Comparison of ENCODE assay signal across 8 cellular contexts in the genomic region with DNA sequence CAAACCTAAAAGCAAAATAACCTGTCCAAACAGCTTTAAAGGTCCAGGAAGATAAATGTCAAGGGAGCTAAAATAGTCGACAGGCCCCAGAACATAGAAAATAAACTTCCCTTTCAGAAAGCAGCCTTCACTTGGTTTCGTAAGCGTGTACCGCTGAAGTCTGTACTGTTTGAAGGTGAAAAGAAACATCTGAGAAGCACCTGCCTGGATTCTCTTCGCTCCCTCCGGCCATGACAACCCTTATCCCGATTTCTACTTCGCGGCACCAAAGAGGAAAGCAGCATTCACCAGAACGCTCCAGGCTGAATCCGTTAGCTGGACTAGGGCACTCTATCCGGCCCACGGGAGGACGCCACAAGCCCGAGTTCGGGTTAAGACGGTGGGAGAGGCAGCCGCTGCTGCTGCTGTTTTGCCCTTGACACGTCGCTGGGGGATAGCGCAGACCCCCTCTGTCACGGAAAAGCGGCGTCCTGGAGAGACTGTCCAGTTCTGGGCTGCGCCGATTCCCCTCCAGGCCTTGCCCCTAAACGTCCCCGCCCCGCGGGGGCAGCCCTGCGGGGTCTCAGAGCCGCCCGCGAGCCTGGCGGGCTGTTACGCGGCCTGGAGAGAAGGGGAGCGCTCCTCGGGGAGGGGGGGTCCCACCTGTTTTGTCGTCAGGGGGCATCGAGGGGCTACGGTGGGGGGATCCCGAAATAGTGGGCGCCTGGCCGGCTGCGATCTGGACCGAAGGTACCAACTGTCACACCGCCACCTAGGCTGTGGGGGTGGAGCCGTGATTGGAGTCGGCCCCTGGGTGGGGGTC. TPM values are rescaled to one million over a fixed set of nuclear protein-coding genes. Genes with fewer than 3 reads are reported as not detected.
DNase-seq lines count a peak whose midpoint lies in the region; ATAC-seq and TF ChIP-seq lines count a peak whose summit lies in the region.

No MANE protein-coding gene starts in this region.

- H3K4me3 ChIP-seq in HUES48 (ENCODE audit: low read depth, low read length) = peak overlapping the region; percentile 74
- H3K4me3 ChIP-seq in colonic mucosa = peak overlapping the region; percentile 89

- peak overlapping the region; percentile 11; the same call in 1 of the 2 replicates for H3K27ac Mint-ChIP-seq in WTC11

- H3K27ac ChIP-seq in HUES48 (ENCODE audit: low read depth, low read length) (no peak overlapping the region), colonic mucosa (peak overlapping the region; percentile 100), layer of hippocampus (ENCODE audit: low read depth, low read length) (peak overlapping the region; percentile 98)

- POLR2A ChIA-PET in WTC11 (lab: Charles Lee) = interaction anchor here (0.6 kb wide), 2 partner anchors 59 to 253 kb away, joined by 4 to 5 read pairs; no protein-coding TSS in a partner anchor

- TF ChIP-seq CTCF in WTC11 (IDR thresholded peaks at IDR 0.05) (no peak), colonic mucosa (IDR thresholded peaks at IDR 0.05) (no peak)

- H3K4me3 Mint-ChIP-seq in WTC11 = peak overlapping the region; percentile 78

- ATAC-seq in WTC11 (no peak), GM18498 (IDR thresholded peaks at IDR 0.05; ENCODE audit: unreplicated experiment) (no peak)

- intact Hi-C loops in colonic mucosa (cut with DNase I) = loop anchor here (10.0 kb wide), 1 partner anchor 208 kb away; no protein-coding TSS in a partner anchor

- H3K36me3 Mint-ChIP-seq in WTC11 = no peaks in the 10 kb centered on the region

- H3K4me1 ChIP-seq in HUES48 (ENCODE audit: control insufficient read depth, insufficient read depth, low read length) (peaks cover 67% of the 10 kb centered on the region), colonic mucosa (peaks cover 6% of the 10 kb centered on the region)

- H3K27me3 ChIP-seq in HUES48 (ENCODE audit: control insufficient read depth, insufficient read depth, low read length) = peaks cover 5% of the 10 kb centered on the region; the same call in 1 of the 2 replicates
- H3K27me3 ChIP-seq in colonic mucosa = no peaks in the 10 kb centered on the region
- no peaks in the 10 kb centered on the region for H3K27me3 ChIP-seq in layer of hippocampus (ENCODE audit: control insufficient read depth, insufficient read depth, low read length)

- no peaks in the 10 kb centered on the region for H3K27me3 Mint-ChIP-seq in WTC11 (ENCODE audit: low read depth)

- CTCF ChIA-PET in WTC11 (lab: Charles Lee) = interaction anchor here (0.8 to 1.8 kb wide), 4 partner anchors 10 to 255 kb away, joined by 4 to 6 read pairs (median 5); no protein-coding TSS in a partner anchor

- peaks cover 2% of the 10 kb centered on the region; the same call in 1 of the 2 replicates for H3K9me3 Mint-ChIP-seq in WTC11

- peaks cover 70% of the 10 kb centered on the region for H3K4me1 Mint-ChIP-seq in WTC11

- no peak overlapping the region for H3K9ac ChIP-seq in HUES48 (ENCODE audit: low read depth, low read length)
- H3K9ac ChIP-seq in colonic mucosa (ENCODE audit: low read depth in 2 of 2, low read length in 2 of 2) = peak overlapping the region; percentile 79 to 97

- DNase-seq in C1 segment of cervical spinal cord (lab: John Stamatoyannopoulos, UW) (peak in 10 of 14 donors; percentile 56 to 79 (median 69)), WTC11 (ENCODE audit: low spot score) (peak; percentile 25), colonic mucosa (peak; percentile 63), NCI-H1930 (lab: John Stamatoyannopoulos, UW) (no peak)
- DNase-seq in stimulated activated CD4-positive, alpha-beta T cell treated with anti-CD3 and anti-CD28 coated beads, Interleukin-2, amount 100 ng/mL, for 24 hours = peak; percentile 38 to 49

- H3K36me3 ChIP-seq in HUES48 (ENCODE audit: control insufficient read depth, insufficient read depth, low read length) (peaks cover 3% of the 10 kb centered on the region; the same call in 1 of the 2 replicates), colonic mucosa (no peaks in the 10 kb centered on the region)

- H3K9me3 ChIP-seq in HUES48 (ENCODE audit: control insufficient read depth, insufficient read depth, low read length) (no peaks in the 10 kb centered on the region), colonic mucosa (no peaks in the 10 kb centered on the region)

TF ChIP-seq in WTC11, 78 proteins besides CTCF, POLR2A, EP300 and RAD21:
- TF ChIP-seq ZNF219 (CRISPR knock-in tag; IDR thresholded peaks at IDR 0.05; ENCODE audit: borderline replicate concordance) (no peak), SP1 (CRISPR knock-in tag; conservative IDR thresholded peaks at IDR 0.05) (no peak)
- TF ChIP-seq, protein P1, sequence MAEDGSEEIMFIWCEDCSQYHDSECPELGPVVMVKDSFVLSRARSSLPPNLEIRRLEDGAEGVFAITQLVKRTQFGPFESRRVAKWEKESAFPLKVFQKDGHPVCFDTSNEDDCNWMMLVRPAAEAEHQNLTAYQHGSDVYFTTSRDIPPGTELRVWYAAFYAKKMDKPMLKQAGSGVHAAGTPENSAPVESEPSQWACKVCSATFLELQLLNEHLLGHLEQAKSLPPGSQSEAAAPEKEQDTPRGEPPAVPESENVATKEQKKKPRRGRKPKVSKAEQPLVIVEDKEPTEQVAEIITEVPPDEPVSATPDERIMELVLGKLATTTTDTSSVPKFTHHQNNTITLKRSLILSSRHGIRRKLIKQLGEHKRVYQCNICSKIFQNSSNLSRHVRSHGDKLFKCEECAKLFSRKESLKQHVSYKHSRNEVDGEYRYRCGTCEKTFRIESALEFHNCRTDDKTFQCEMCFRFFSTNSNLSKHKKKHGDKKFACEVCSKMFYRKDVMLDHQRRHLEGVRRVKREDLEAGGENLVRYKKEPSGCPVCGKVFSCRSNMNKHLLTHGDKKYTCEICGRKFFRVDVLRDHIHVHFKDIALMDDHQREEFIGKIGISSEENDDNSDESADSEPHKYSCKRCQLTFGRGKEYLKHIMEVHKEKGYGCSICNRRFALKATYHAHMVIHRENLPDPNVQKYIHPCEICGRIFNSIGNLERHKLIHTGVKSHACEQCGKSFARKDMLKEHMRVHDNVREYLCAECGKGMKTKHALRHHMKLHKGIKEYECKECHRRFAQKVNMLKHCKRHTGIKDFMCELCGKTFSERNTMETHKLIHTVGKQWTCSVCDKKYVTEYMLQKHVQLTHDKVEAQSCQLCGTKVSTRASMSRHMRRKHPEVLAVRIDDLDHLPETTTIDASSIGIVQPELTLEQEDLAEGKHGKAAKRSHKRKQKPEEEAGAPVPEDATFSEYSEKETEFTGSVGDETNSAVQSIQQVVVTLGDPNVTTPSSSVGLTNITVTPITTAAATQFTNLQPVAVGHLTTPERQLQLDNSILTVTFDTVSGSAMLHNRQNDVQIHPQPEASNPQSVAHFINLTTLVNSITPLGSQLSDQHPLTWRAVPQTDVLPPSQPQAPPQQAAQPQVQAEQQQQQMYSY (CRISPR knock-in tag; IDR thresholded peaks at IDR 0.05) = peak; percentile 35; the same call in 1 of the 2 replicates

RNA-seq across cellular contexts. Expression of a gene that starts 1.1 kb away (rescaled TPM):
- total RNA-seq in WTC11 (2021) (12.4 to 14.0 TPM (median 13.2 TPM) in 3 replicates), colonic mucosa (10 to 100 TPM; 19.4 to 19.5 TPM)

Comparison
In these comparisons a context has a peak if more than half of its experiments do, and no peak if none do; other contexts are left out.
1. DNase-seq: peak in C1 segment of cervical spinal cord (10 of 14), WTC11 (single experiment), colonic mucosa (single experiment) and stimulated activated CD4-positive, alpha-beta T cell treated with anti-CD3 and anti-CD28 coated beads, Interleukin-2, amount 100 ng/mL, for 24 hours (2 of 2); none in NCI-H1930 (0 of 2).